8 cellular contexts compared by ENCODE assay signal in genomic region chr14:32254952-32255679, GRCh38.
A peak's percentile ranks its signal among the peaks of the same experiment; 100 is the strongest.
DNase-seq lines count a peak whose midpoint lies in the region; ATAC-seq and TF ChIP-seq lines count a peak whose summit lies in the region.

No MANE protein-coding gene starts in this region.

- no peak for TF ChIP-seq POLR2A in erythroblast (IDR thresholded peaks at IDR 0.05; ENCODE audit: low read length)

- ATAC-seq in GM18861 (IDR thresholded peaks at IDR 0.05; ENCODE audit: unreplicated experiment) (peak; percentile 48), HG03432 (IDR thresholded peaks at IDR 0.05; ENCODE audit: unreplicated experiment) (peak; percentile 53)

- H3K36me3 ChIP-seq in muscle layer of duodenum (ENCODE audit: control insufficient read depth in 1 of 2, insufficient read depth in 2 of 2, low read length in 2 of 2): no peaks in the 10 kb centered on the region

- peak; percentile 62 for DNase-seq in AG08396 (ENCODE audit: low spot score)
- DNase-seq in NCI-H524 treated with DMSO at 0.1 percent for 48 hours (lab: John Stamatoyannopoulos, UW): peak; percentile 31
- DNase-seq in activated CD8-positive, alpha-beta memory T cell treated with anti-CD3 and anti-CD28 coated beads, Interleukin-2, amount 50 U/mL, for 48 hours: peak; percentile 59
- peak; percentile 50 to 75 for DNase-seq in erythroblast (lab: John Stamatoyannopoulos, UW)
- peak; percentile 20 for DNase-seq in stimulated activated naive CD4-positive, alpha-beta T cell treated with Interleukin-2 at 50 U/mL for 16 hours (lab: John Stamatoyannopoulos, UW)

- H3K4me3 ChIP-seq in muscle layer of duodenum (ENCODE audit: low read depth in 1 of 2, low read length in 2 of 2): no peak overlapping the region

- peak overlapping the region; percentile 14 for H3K27ac ChIP-seq in muscle layer of duodenum (ENCODE audit: low read length)

- H3K27me3 ChIP-seq in muscle layer of duodenum (ENCODE audit: low read depth, low read length): no peaks in the 10 kb centered on the region

- H3K9me3 ChIP-seq in muscle layer of duodenum (ENCODE audit: control insufficient read depth in 1 of 2, low read length in 2 of 2): no peaks in the 10 kb centered on the region

- peaks cover 6 to 23% of the 10 kb centered on the region in 2 donors for H3K4me1 ChIP-seq in muscle layer of duodenum (ENCODE audit: control insufficient read depth in 1 of 2, insufficient read depth in 2 of 2, low read length in 2 of 2)
